ENCODE assay signal across 1 cellular context in genomic region chr11:74061599-74061998, GRCh38. TPM values are rescaled to one million over a fixed set of nuclear protein-coding genes. Genes with fewer than 3 reads are reported as not detected.
"Had no signal": no experiment of that assay in that cellular context is flagged by ENCODE, and none has a peak within 500 bp of the region (broad histone marks: within the 10 kb centered on the region; RNA-seq: fewer than 3 reads in every experiment).

No MANE protein-coding gene starts in this region.

RNA-seq across cellular contexts. Expression of gene UCP3, which starts 52.7 kb away (rescaled TPM):
- polyA plus RNA-seq: hepatocyte had no signal
